In genomic region chr2:237012021-237012420, GRCh38 we compare ENCODE assay signal across 2 cellular contexts.
TF ChIP-seq lines count a peak whose summit lies in the region.

No MANE protein-coding gene starts in this region.

TF ChIP-seq in endothelial cell of umbilical vein, 7 proteins besides CTCF, POLR2A, EP300 and RAD21 (continued from another document):
- TF ChIP-seq MAX (IDR thresholded peaks at IDR 0.05; ENCODE audit: insufficient read depth, insufficient read length) = no peak
- no peak for TF ChIP-seq MYC (IDR thresholded peaks at IDR 0.05; ENCODE audit: low read depth, low read length)

TF ChIP-seq in GM23338, 12 proteins besides CTCF, POLR2A, EP300 and RAD21 (continued from another document):
- TF ChIP-seq ZNF462 (CRISPR knock-in tag; IDR thresholded peaks at IDR 0.05) = no peak
- no peak for TF ChIP-seq ETS1 (IDR thresholded peaks at IDR 0.05)
- no peak for TF ChIP-seq NANOG (IDR thresholded peaks at IDR 0.05; ENCODE audit: borderline replicate concordance)
- TF ChIP-seq EZH2 (IDR thresholded peaks at IDR 0.05; ENCODE audit: low read depth, unreplicated experiment) = no peak
- no peak for TF ChIP-seq ZNF331 (CRISPR knock-in tag; IDR thresholded peaks at IDR 0.05; ENCODE audit: low read depth)
- no peak for TF ChIP-seq REST (IDR thresholded peaks at IDR 0.05; ENCODE audit: unreplicated experiment)
- TF ChIP-seq EZH2phosphoT487 (IDR thresholded peaks at IDR 0.05; ENCODE audit: unreplicated experiment) = no peak
- TF ChIP-seq JUNB (IDR thresholded peaks at IDR 0.05; ENCODE audit: unreplicated experiment) = no peak
- TF ChIP-seq ZNF114 (CRISPR knock-in tag; IDR thresholded peaks at IDR 0.05) = no peak
- no peak for TF ChIP-seq CREB1 (CRISPR knock-in tag; IDR thresholded peaks at IDR 0.05; ENCODE audit: low read depth)
- TF ChIP-seq STAT1 (IDR thresholded peaks at IDR 0.05; ENCODE audit: unreplicated experiment) = no peak
